Comparison of ENCODE assay signal across 24 cellular contexts in genomic region chr16:8668138-8668537, GRCh38. TPM values are rescaled to one million over a fixed set of nuclear protein-coding genes. Genes with fewer than 3 reads are reported as not detected.
DNase-seq lines count a peak whose midpoint lies in the region; ATAC-seq, FAIRE-seq and TF ChIP-seq lines count a peak whose summit lies in the region.
"Had no signal": no experiment of that assay in that cellular context is flagged by ENCODE, and none has a peak within 500 bp of the region (broad histone marks: within the 10 kb centered on the region; RNA-seq: fewer than 3 reads in every experiment).

No MANE protein-coding gene starts in this region.

- DNase-seq in HepG2 (ENCODE audit: low spot score) (no peak), right lobe of liver (no peak), neuronal stem cell (ENCODE audit: low spot score) (no peak), spleen (peak; percentile 47)
- no peak for DNase-seq in activated CD8-positive, alpha-beta memory T cell treated with anti-CD3 and anti-CD28 coated beads, Interleukin-2, amount 10 ng/mL, durations not matched to agents 7 days and 5 days
- DNase-seq: AML-193; Caco-2; Calu3; CD4-positive, alpha-beta T cell; CD8-positive, alpha-beta T cell; DMS79 treated with DMSO at 0.1 percent for 48 hours; GF-D8 had no signal

- H3K27me3 ChIP-seq in HepG2 (ENCODE audit: control insufficient read depth in 1 of 2, insufficient read depth in 2 of 2, low read length in 2 of 2) (no peaks in the 10 kb centered on the region), right lobe of liver (no peaks in the 10 kb centered on the region), neural cell (ENCODE audit: insufficient read depth, low read depth, low read length) (no peaks in the 10 kb centered on the region), neuronal stem cell (ENCODE audit: control insufficient read depth in 3 of 3, insufficient read depth in 3 of 3, low read depth in 1 of 3, low read length in 3 of 3) (no peaks in the 10 kb centered on the region), spleen (replicated peaks in 1 of 7) (no peaks in the 10 kb centered on the region)
- H3K27me3 ChIP-seq: BLaER1 treated with 17β-estradiol and CSF1 and Interleukin-3, amounts not matched to agents 10 nM and 100 nM had no signal

- no peak overlapping the region for H2BK5ac ChIP-seq in neuronal stem cell (ENCODE audit: low read length)

- H3K4me3 Mint-ChIP-seq in activated CD8-positive, alpha-beta memory T cell treated with anti-CD3 and anti-CD28 coated beads, Interleukin-2, amount 10 ng/mL, durations not matched to agents 7 days and 5 days, result no peak overlapping the region
- H3K4me3 Mint-ChIP-seq: B cell; CD4-positive, alpha-beta T cell; CD8-positive, alpha-beta T cell had no signal

- no peaks in the 10 kb centered on the region for H3K36me3 Mint-ChIP-seq in activated CD8-positive, alpha-beta memory T cell treated with anti-CD3 and anti-CD28 coated beads, Interleukin-2, amount 10 ng/mL, durations not matched to agents 7 days and 5 days

- no peaks in the 10 kb centered on the region for H3K36me3 ChIP-seq in HepG2 (replicated peaks in 1 of 2; ENCODE audit: control insufficient read depth in 1 of 2, insufficient read depth in 2 of 2, low read length in 2 of 2)
- H3K36me3 ChIP-seq in right lobe of liver, result peaks cover 0 to 3% (median 0%) of the 10 kb centered on the region in 4 donors
- H3K36me3 ChIP-seq in neural cell (ENCODE audit: insufficient read depth, low read length), result no peaks in the 10 kb centered on the region
- no peaks in the 10 kb centered on the region for H3K36me3 ChIP-seq in neuronal stem cell (replicated peaks in 1 of 2; ENCODE audit: control insufficient read depth in 2 of 2, insufficient read depth in 2 of 2, low read length in 2 of 2)
- H3K36me3 ChIP-seq in spleen, result peaks cover 0 to 51% (median 25%) of the 10 kb centered on the region in 6 donors

- H2BK15ac ChIP-seq in neuronal stem cell (ENCODE audit: low read length), result no peak overlapping the region

- intact Hi-C loops in HepG2 (cut with micrococcal nuclease; ENCODE audit: unreplicated experiment), result no loop called here
- intact Hi-C loops in right lobe of liver (cut with DNase I), result loop anchor here (10.0 kb wide), 1 partner anchor 117 kb away; no protein-coding TSS in a partner anchor
- intact Hi-C loops in spleen (cut with DNase I; ENCODE audit: low total_unique reads), result no loop called here

- no peak for FAIRE-seq in HepG2 (lab: Jason Lieb, UNC)
- FAIRE-seq: A549, D721Med, G401.6, GM12891, GM19239 had no signal

- H3K4me2 ChIP-seq in HepG2 (ENCODE audit: low read depth, low read length) (no peak overlapping the region), neural cell (ENCODE audit: low read length) (no peak overlapping the region), neuronal stem cell (ENCODE audit: insufficient read depth, low read length, poor library complexity, severe bottlenecking) (no peak overlapping the region)
- H3K4me2 ChIP-seq: A549; BLaER1 treated with 17β-estradiol and CSF1 and Interleukin-3, amounts not matched to agents 10 nM and 100 nM had no signal

- H4K20me1 ChIP-seq in HepG2 (ENCODE audit: insufficient read depth, low read length), result no peaks in the 10 kb centered on the region
- no peaks in the 10 kb centered on the region for H4K20me1 ChIP-seq in neural cell (ENCODE audit: insufficient read depth)
- H4K20me1 ChIP-seq: BLaER1 treated with 17β-estradiol and CSF1 and Interleukin-3, amounts not matched to agents 10 nM and 100 nM had no signal

- TF ChIP-seq POLR2A in HepG2 (IDR thresholded peaks at IDR 0.05; ENCODE audit: insufficient read depth in 1 of 2, low read depth in 2 of 2, low read length in 2 of 2) (no peak), right lobe of liver (IDR thresholded peaks at IDR 0.05) (no peak), spleen (IDR thresholded peaks at IDR 0.05) (no peak)

- no peaks in the 10 kb centered on the region for H3K79me1 ChIP-seq in neuronal stem cell (ENCODE audit: low read depth, low read length)

- H3K4me3 ChIP-seq in HepG2 (replicated peaks in 1 of 3; ENCODE audit: insufficient read depth in 1 of 3, low read depth in 2 of 3, low read length in 3 of 3), result no peak overlapping the region
- H3K4me3 ChIP-seq in right lobe of liver, result no peak overlapping the region
- H3K4me3 ChIP-seq in neural cell (ENCODE audit: low read length), result no peak overlapping the region
- H3K4me3 ChIP-seq in neuronal stem cell (ENCODE audit: low read length in 2 of 2), result no peak overlapping the region
- H3K4me3 ChIP-seq in spleen, result no peak overlapping the region
- H3K4me3 ChIP-seq: A549; BLaER1 treated with 17β-estradiol and CSF1 and Interleukin-3, amounts not matched to agents 10 nM and 100 nM had no signal

- no peaks in the 10 kb centered on the region for H3K9me3 Mint-ChIP-seq in activated CD8-positive, alpha-beta memory T cell treated with anti-CD3 and anti-CD28 coated beads, Interleukin-2, amount 10 ng/mL, durations not matched to agents 7 days and 5 days (ENCODE audit: low read depth)
- H3K9me3 Mint-ChIP-seq: CD4-positive, alpha-beta T cell; CD8-positive, alpha-beta T cell had no signal

- no peak overlapping the region for H4K91ac ChIP-seq in neuronal stem cell (ENCODE audit: low read depth, low read length, poor library complexity)

- no peak for ATAC-seq in HepG2
- ATAC-seq in right lobe of liver, result no peak
- no peak for ATAC-seq in HG03108 (IDR thresholded peaks at IDR 0.05; ENCODE audit: unreplicated experiment)
- ATAC-seq in HG02884 (IDR thresholded peaks at IDR 0.05; ENCODE audit: unreplicated experiment), result no peak
- no peak for ATAC-seq in activated CD8-positive, alpha-beta memory T cell treated with anti-CD3 and anti-CD28 coated beads, Interleukin-2, amount 10 ng/mL, durations not matched to agents 7 days and 5 days
- ATAC-seq: A549; CD8-positive, alpha-beta T cell had no signal

- no peak overlapping the region for H2AFZ ChIP-seq in HepG2 (ENCODE audit: low read length)
- H2AFZ ChIP-seq in neural cell (ENCODE audit: low read depth, low read length), result no peak overlapping the region
- peak overlapping the region; percentile 41 for H2AFZ ChIP-seq in neuronal stem cell (ENCODE audit: low read length)

- H3K9ac ChIP-seq in HepG2 (ENCODE audit: insufficient read depth, low read depth, low read length) (no peak overlapping the region), neural cell (ENCODE audit: low read length) (peak overlapping the region; percentile 4), neuronal stem cell (ENCODE audit: low read depth, low read length, poor library complexity) (no peak overlapping the region)
- H3K9ac ChIP-seq: BLaER1 treated with 17β-estradiol and CSF1 and Interleukin-3, amounts not matched to agents 10 nM and 100 nM had no signal

- H4K8ac ChIP-seq in neuronal stem cell (ENCODE audit: low read depth, low read length), result no peak overlapping the region

- no peak overlapping the region for H3K27ac ChIP-seq in HepG2 (ENCODE audit: extremely low read length, insufficient read depth, low read length)
- H3K27ac ChIP-seq in right lobe of liver, result no peak overlapping the region
- H3K27ac ChIP-seq in neural cell (ENCODE audit: low read length), result peak overlapping the region; percentile 43
- no peak overlapping the region for H3K27ac ChIP-seq in neuronal stem cell (replicated peaks; ENCODE audit: low read length)
- no peak overlapping the region for H3K27ac ChIP-seq in spleen
- H3K27ac ChIP-seq: 22Rv1; A549; BLaER1 treated with 17β-estradiol and CSF1 and Interleukin-3, amounts not matched to agents 10 nM and 100 nM; C4-2B had no signal

- TF ChIP-seq CTCF in HepG2 (CRISPR knock-in tag; IDR thresholded peaks at IDR 0.05) (no peak), right lobe of liver (IDR thresholded peaks at IDR 0.05) (no peak), neural cell (IDR thresholded peaks at IDR 0.05; ENCODE audit: poor library complexity, severe bottlenecking) (no peak), spleen (IDR thresholded peaks at IDR 0.05 in 8 of 11, conservative IDR thresholded peaks at IDR 0.05 in 3 of 11) (no peak)

- no peak overlapping the region for H2AK5ac ChIP-seq in neuronal stem cell (ENCODE audit: low read depth, low read length)

- no peak overlapping the region for H3K4ac ChIP-seq in neuronal stem cell (ENCODE audit: low read length)

- no peaks in the 10 kb centered on the region for H3K9me2 ChIP-seq in neural cell (ENCODE audit: insufficient read depth, low read length)

- in situ Hi-C loops in HepG2 (cut with HindIII; ENCODE audit: extremely low pct_ligation_motif_present, low pct_unique_long_range_greater_than_20kb), result loop anchor here (25.0 kb wide), 1 partner anchor 219 kb away; the partner anchor contains the start of gene LITAFD

- no peak overlapping the region for H3K18ac ChIP-seq in neuronal stem cell (ENCODE audit: low read length)

- no peak overlapping the region for H3K27ac Mint-ChIP-seq in activated CD8-positive, alpha-beta memory T cell treated with anti-CD3 and anti-CD28 coated beads, Interleukin-2, amount 10 ng/mL, durations not matched to agents 7 days and 5 days
- H3K27ac Mint-ChIP-seq: B cell; CD4-positive, alpha-beta T cell; CD8-positive, alpha-beta T cell had no signal

- no peak overlapping the region for H2BK120ac ChIP-seq in neuronal stem cell (ENCODE audit: low read depth, low read length)

- H3K23ac ChIP-seq in neuronal stem cell (ENCODE audit: low read depth, low read length, poor library complexity), result no peak overlapping the region

- no peaks in the 10 kb centered on the region for H3K79me2 ChIP-seq in HepG2 (ENCODE audit: insufficient read depth, low read length)
- no peaks in the 10 kb centered on the region for H3K79me2 ChIP-seq in neural cell (replicated peaks; ENCODE audit: insufficient read depth, low read length)

- H3K9me3 ChIP-seq in HepG2 (ENCODE audit: low read length), result no peaks in the 10 kb centered on the region
- no peaks in the 10 kb centered on the region for H3K9me3 ChIP-seq in right lobe of liver
- H3K9me3 ChIP-seq in neural cell (ENCODE audit: low read length), result no peaks in the 10 kb centered on the region
- peaks cover 0 to 1% of the 10 kb centered on the region in 2 donors for H3K9me3 ChIP-seq in neuronal stem cell (replicated peaks in 1 of 2; ENCODE audit: control insufficient read depth in 2 of 2, insufficient read depth in 1 of 2, low read depth in 1 of 2, low read length in 2 of 2)
- H3K9me3 ChIP-seq in spleen, result no peaks in the 10 kb centered on the region
- H3K9me3 ChIP-seq: A549; BLaER1 treated with 17β-estradiol and CSF1 and Interleukin-3, amounts not matched to agents 10 nM and 100 nM; Caco-2 had no signal

- no peak overlapping the region for H3K14ac ChIP-seq in neuronal stem cell (ENCODE audit: low read length)

- 51% methylated on average over 4 of the region's 4 CpGs for WGBS in HepG2 (ENCODE audit: low lambda C conversion rate)
- no CpG with 5 or more reads among the region's 4 CpGs for WGBS in right lobe of liver (ENCODE audit: insufficient coverage, low coverage, low lambda C conversion rate, missing lambda C conversion rate)
- WGBS in neuronal stem cell (ENCODE audit: extremely low coverage in 2 of 2, insufficient read length in 2 of 2, insufficient replicate concordance in 1 of 2), 2 donors, result no CpG with 5 or more reads among the region's 4 CpGs
- 87 to 91% (median 90%) methylated on average over 4 of the region's 4 CpGs for WGBS in spleen, 5 donors

- TF ChIP-seq RAD21 in HepG2 (CRISPR knock-in tag; IDR thresholded peaks at IDR 0.05) (no peak), neural cell (conservative IDR thresholded peaks at IDR 0.05) (no peak)

- no peaks in the 10 kb centered on the region for H3F3A ChIP-seq in neural cell (ENCODE audit: insufficient read depth, low read length, poor library complexity, severe bottlenecking)

- CTCF ChIA-PET in HepG2 (lab: Yijun Ruan, JAX; ENCODE audit: low intra/inter-chr PET ratio, low total read pairs), result no interaction called here
- CTCF ChIA-PET in activated CD8-positive, alpha-beta memory T cell treated with anti-CD3 and anti-CD28 coated beads, Interleukin-2, amount 10 ng/mL, durations not matched to agents 7 days and 5 days (lab: Charles Lee), result interaction anchor here (2.0 kb wide), 1 partner anchor 133 kb away, joined by 4 read pairs; no protein-coding TSS in a partner anchor

- no peaks in the 10 kb centered on the region for H3K27me3 Mint-ChIP-seq in activated CD8-positive, alpha-beta memory T cell treated with anti-CD3 and anti-CD28 coated beads, Interleukin-2, amount 10 ng/mL, durations not matched to agents 7 days and 5 days
- H3K27me3 Mint-ChIP-seq: B cell; CD4-positive, alpha-beta T cell had no signal

- TF ChIP-seq EP300 in HepG2 (IDR thresholded peaks at IDR 0.05; ENCODE audit: low read depth in 2 of 2, low read length in 2 of 2) (no peak), HepG2 (CRISPR knock-in tag; IDR thresholded peaks at IDR 0.05; ENCODE audit: borderline replicate concordance) (no peak), neural cell (conservative IDR thresholded peaks at IDR 0.05; ENCODE audit: poor library complexity, severe bottlenecking) (peak; percentile 54)

- H3K4me1 Mint-ChIP-seq in activated CD8-positive, alpha-beta memory T cell treated with anti-CD3 and anti-CD28 coated beads, Interleukin-2, amount 10 ng/mL, durations not matched to agents 7 days and 5 days, result no peaks in the 10 kb centered on the region
- H3K4me1 Mint-ChIP-seq: B cell had no signal

- H2BK12ac ChIP-seq in neuronal stem cell (ENCODE audit: low read length), result no peak overlapping the region

- BruUV-seq in HepG2 (replicated peaks; lab: Mats Ljungman, UMichigan), result no TSS peak

- H3K4me1 ChIP-seq in HepG2 (ENCODE audit: insufficient read depth, low read length) (peaks cover 2% of the 10 kb centered on the region), right lobe of liver (no peaks in the 10 kb centered on the region), neuronal stem cell (ENCODE audit: control insufficient read depth in 2 of 2, insufficient read depth in 1 of 2, low read depth in 1 of 2, low read length in 2 of 2) (peaks cover 0 to 13% of the 10 kb centered on the region in 2 donors), spleen (no peaks in the 10 kb centered on the region)
- H3K4me1 ChIP-seq: A549, Caco-2 had no signal

- POLR2A ChIA-PET in HepG2 (lab: Yijun Ruan, JAX), result interaction anchor here (1.2 to 1.5 kb wide), 2 partner anchors 12 to 129 kb away, joined by 3 to 5 read pairs; partner anchors contain the start of genes PMM2 and TMEM186

RNA-seq across cellular contexts. Expression of gene ABAT, which starts 6.3 kb away (rescaled TPM):
- total RNA-seq in HepG2 (2016; rRNA removed; fragmentation: Illumina TruSeq; extraction: Trizol) (97.3 and 123 TPM in 2 replicates), right lobe of liver (100 to 1,000 TPM; 160 to 378 (median 305) TPM), spleen (10 to 100 TPM in 2 of 7 donors, 1 to 10 TPM in 5; 6.2 to 13.5 (median 9.0) TPM)
- total RNA-seq in HepG2 (2016; cell fraction: cytosol; rRNA removed; fragmentation: Illumina TruSeq; extraction: Trizol; ENCODE audit: low read depth), result 9.7 and 10.7 TPM in 2 replicates
- total RNA-seq in HepG2 (2016; cell fraction: insoluble cytoplasmic fraction; rRNA removed; fragmentation: Illumina TruSeq; extraction: Trizol), result 100 and 112 TPM in 2 replicates
- 29.4 and 30.9 TPM in 2 replicates for total RNA-seq in HepG2 (2016; cell fraction: membrane; rRNA removed; fragmentation: Illumina TruSeq; extraction: Trizol)
- 61.8 and 69.4 TPM in 2 replicates for total RNA-seq in HepG2 (2016; cell fraction: nucleus; rRNA removed; fragmentation: Illumina TruSeq; extraction: Trizol)
- polyA plus RNA-seq in HepG2 (2011; rRNA removed) (47.6 and 55.0 TPM in 2 replicates), neural cell (125 and 132 TPM in 2 replicates), spleen (1 to 10 TPM; 3.9 to 6.2 (median 5.1) TPM)
- polyA plus RNA-seq in HepG2 (2011; cell fraction: cytosol; rRNA removed), result 25.4 and 34.3 TPM in 2 replicates
- 65.2 and 68.0 TPM in 2 replicates for polyA plus RNA-seq in HepG2 (2011; cell fraction: nucleus; rRNA removed)
- 21.6 and 22.2 TPM in 2 replicates for polyA plus RNA-seq in HepG2 (2012)
- 5.7 and 5.8 TPM in 2 replicates for polyA plus RNA-seq in HepG2 (2016; cell fraction: cytosol; fragmentation: Illumina TruSeq; extraction: Trizol; ENCODE audit: low read depth)
- 116 and 128 TPM in 2 replicates for polyA plus RNA-seq in HepG2 (2016; cell fraction: insoluble cytoplasmic fraction; fragmentation: Illumina TruSeq; extraction: Trizol; ENCODE audit: low read depth)
- polyA plus RNA-seq in HepG2 (2016; cell fraction: membrane; fragmentation: Illumina TruSeq; extraction: Trizol; ENCODE audit: low read depth), result 15.2 TPM in 2 replicates
- polyA plus RNA-seq in HepG2 (2016; cell fraction: nucleus; fragmentation: Illumina TruSeq; extraction: Trizol; ENCODE audit: insufficient read depth, low read depth), result 101 and 108 TPM in 2 replicates
- polyA minus RNA-seq in HepG2 (2011; rRNA and poly(A)+ RNA removed; ENCODE audit: low replicate concordance), result 0.44 and 41.3 TPM in 2 replicates
- polyA minus RNA-seq in HepG2 (2011; cell fraction: cytosol; rRNA and poly(A)+ RNA removed), result 24.2 and 32.3 TPM in 2 replicates
- polyA minus RNA-seq in HepG2 (2011; cell fraction: nucleus; rRNA and poly(A)+ RNA removed), result 32.1 and 39.7 TPM in 2 replicates
- polyA minus RNA-seq in neural cell, result 187 and 206 TPM in 2 replicates
- polyA plus RNA-seq in neuronal stem cell (2013, experiment 1 of 2), result 5.9 TPM
- 6.1 TPM for polyA plus RNA-seq in neuronal stem cell (2013, experiment 2 of 2)
- 1 to 10 TPM; 4.0 to 7.8 TPM for total RNA-seq in activated CD8-positive, alpha-beta memory T cell treated with anti-CD3 and anti-CD28 coated beads, Interleukin-2, amount 10 ng/mL, durations not matched to agents 7 days and 5 days

RNA-seq across cellular contexts. Expression of gene METTL22, which starts 46.6 kb away (rescaled TPM):
- total RNA-seq in HepG2 (2016; rRNA removed; fragmentation: Illumina TruSeq; extraction: Trizol), result 23.3 and 36.2 TPM in 2 replicates
- total RNA-seq in HepG2 (2016; cell fraction: cytosol; rRNA removed; fragmentation: Illumina TruSeq; extraction: Trizol; ENCODE audit: low read depth), result 48.3 and 64.6 TPM in 2 replicates
- total RNA-seq in HepG2 (2016; cell fraction: insoluble cytoplasmic fraction; rRNA removed; fragmentation: Illumina TruSeq; extraction: Trizol), result 19.9 and 37.6 TPM in 2 replicates
- 53.5 and 59.9 TPM in 2 replicates for total RNA-seq in HepG2 (2016; cell fraction: membrane; rRNA removed; fragmentation: Illumina TruSeq; extraction: Trizol)
- total RNA-seq in HepG2 (2016; cell fraction: nucleus; rRNA removed; fragmentation: Illumina TruSeq; extraction: Trizol), result 55.5 and 57.5 TPM in 2 replicates
- polyA plus RNA-seq in HepG2 (2011; rRNA removed), result 94.8 and 117 TPM in 2 replicates
- 72.4 and 79.6 TPM in 2 replicates for polyA plus RNA-seq in HepG2 (2011; cell fraction: cytosol; rRNA removed)
- 323 and 325 TPM in 2 replicates for polyA plus RNA-seq in HepG2 (2011; cell fraction: nucleus; rRNA removed)
- 36.8 and 41.4 TPM in 2 replicates for polyA plus RNA-seq in HepG2 (2012)
- 50.0 and 66.7 TPM in 2 replicates for polyA plus RNA-seq in HepG2 (2016; cell fraction: cytosol; fragmentation: Illumina TruSeq; extraction: Trizol; ENCODE audit: low read depth)
- 23.8 and 27.8 TPM in 2 replicates for polyA plus RNA-seq in HepG2 (2016; cell fraction: insoluble cytoplasmic fraction; fragmentation: Illumina TruSeq; extraction: Trizol; ENCODE audit: low read depth)
- 50.2 and 62.5 TPM in 2 replicates for polyA plus RNA-seq in HepG2 (2016; cell fraction: membrane; fragmentation: Illumina TruSeq; extraction: Trizol; ENCODE audit: low read depth)
- polyA plus RNA-seq in HepG2 (2016; cell fraction: nucleus; fragmentation: Illumina TruSeq; extraction: Trizol; ENCODE audit: insufficient read depth, low read depth), result 84.6 and 91.3 TPM in 2 replicates
- polyA minus RNA-seq in HepG2 (2011; rRNA and poly(A)+ RNA removed; ENCODE audit: low replicate concordance), result 102 and 146 TPM in 2 replicates
- 28.3 and 29.5 TPM in 2 replicates for polyA minus RNA-seq in HepG2 (2011; cell fraction: cytosol; rRNA and poly(A)+ RNA removed)
- 139 and 160 TPM in 2 replicates for polyA minus RNA-seq in HepG2 (2011; cell fraction: nucleus; rRNA and poly(A)+ RNA removed)
- 10 to 100 TPM; 11.3 to 15.2 (median 13.7) TPM for total RNA-seq in right lobe of liver
- polyA plus RNA-seq in neural cell, result 51.3 and 64.5 TPM in 2 replicates
- polyA minus RNA-seq in neural cell, result 35.1 and 41.0 TPM in 2 replicates
- polyA plus RNA-seq in neuronal stem cell (2013, experiment 1 of 2), result 43.7 TPM
- polyA plus RNA-seq in neuronal stem cell (2013, experiment 2 of 2), result 45.5 TPM
- 10 to 100 TPM; 35.7 to 58.8 (median 47.5) TPM for total RNA-seq in spleen
- polyA plus RNA-seq in spleen, result 10 to 100 TPM; 14.8 to 23.7 (median 22.2) TPM
- total RNA-seq in activated CD8-positive, alpha-beta memory T cell treated with anti-CD3 and anti-CD28 coated beads, Interleukin-2, amount 10 ng/mL, durations not matched to agents 7 days and 5 days, result 10 to 100 TPM; 29.5 to 40.0 TPM

Comparison
In these comparisons a context has a peak if more than half of its experiments do, and no peak if none do; other contexts are left out.
1. intact Hi-C loops: an anchor here in right lobe of liver (10.0 kb wide); none called in HepG2 and spleen.